Comparison of ENCODE assay signal across 1 cellular context in genomic region chr4:21469438-21470032, GRCh38.
TF ChIP-seq lines count a peak whose summit lies in the region.

No MANE protein-coding gene starts in this region.

TF ChIP-seq in K562, 482 proteins besides CTCF, POLR2A, EP300 and RAD21 (continued from another document):
- TF ChIP-seq ARID4B (CRISPR knock-in tag; IDR thresholded peaks at IDR 0.05) (no peak), RFX1 (IDR thresholded peaks at IDR 0.05) (no peak), GABPA (tag; conservative IDR thresholded peaks at IDR 0.05; ENCODE audit: low read depth) (no peak), CBFA2T2 (conservative IDR thresholded peaks at IDR 0.05) (no peak), ZBTB43 (CRISPR knock-in tag; IDR thresholded peaks at IDR 0.05) (no peak)
